In the genomic region with DNA sequence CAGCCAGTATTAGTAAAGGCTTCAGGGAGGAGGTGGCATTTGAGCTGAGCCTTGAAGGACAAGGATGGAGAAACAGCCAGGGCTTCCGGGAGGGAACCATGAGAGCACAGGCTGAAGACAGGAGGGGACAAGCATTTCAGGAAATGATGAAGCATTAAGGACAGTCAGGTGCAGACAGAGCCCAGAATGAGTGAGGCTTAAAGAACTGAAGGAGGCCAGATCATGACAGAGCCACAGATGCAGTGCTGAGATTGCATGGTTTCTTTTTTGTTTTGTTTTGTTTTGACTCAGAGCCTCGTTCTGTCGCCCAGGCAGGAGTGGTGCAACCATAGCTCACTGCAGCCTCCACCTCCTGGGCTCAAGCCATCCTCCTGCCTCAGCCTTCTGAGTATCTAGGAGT, we compare ENCODE assay signal across 16 cellular contexts.
DNase-seq lines count a peak whose midpoint lies in the region; ATAC-seq and TF ChIP-seq lines count a peak whose summit lies in the region.
"Had no signal": no experiment of that assay in that cellular context is flagged by ENCODE, and none has a peak within 500 bp of the region (broad histone marks: within the 10 kb centered on the region; RNA-seq: fewer than 3 reads in every experiment).

No MANE protein-coding gene starts in this region.

- H3F3A ChIP-seq in PC-3 (ENCODE audit: low read length, unreplicated experiment), result no peaks in the 10 kb centered on the region

- BruUV-seq in PC-3 (replicated peaks; lab: Mats Ljungman, UMichigan), result no TSS peak

- H3K4me1 ChIP-seq in PC-3 (ENCODE audit: insufficient read depth, low read length), result no peaks in the 10 kb centered on the region
- H3K4me1 ChIP-seq: A549 had no signal

- no peak overlapping the region for H3K27ac ChIP-seq in PC-3 (ENCODE audit: low read length)
- H3K27ac ChIP-seq: A549, ovary had no signal

- DNase-seq in EH (ENCODE audit: low read depth), result peak; percentile 11
- DNase-seq in DMS79 (lab: John Stamatoyannopoulos, UW), result no peak
- no peak for DNase-seq in NCI-H1694 treated with DMSO at 0.1 percent for 48 hours (lab: John Stamatoyannopoulos, UW)
- no peak for DNase-seq in PC-3
- DNase-seq in COLO668 (lab: John Stamatoyannopoulos, UW; ENCODE audit: unreplicated experiment), result no peak
- DNase-seq: activated CD4-positive, alpha-beta T cell treated with anti-CD3 and anti-CD28 coated beads, Interleukin-2, amount 50 U/mL, for 1 hour; activated gamma-delta T cell; caudate nucleus; Karpas-422; mesendoderm; NCI-H2171 treated with DMSO at 0.1 percent for 48 hours; ovary had no signal

- 0 out of 2 replicates have a peak, but pooled peaks cover 5% of the 10 kb centered on the region for H3K9me2 ChIP-seq in PC-3 (replicated peaks; ENCODE audit: low read length)

- H3K9me3 ChIP-seq in PC-3 (ENCODE audit: low read length), result no peaks in the 10 kb centered on the region
- H3K9me3 ChIP-seq: A549, ovary had no signal

- no peaks in the 10 kb centered on the region for H3K27me3 ChIP-seq in PC-3 (ENCODE audit: low read length)
- H3K27me3 ChIP-seq: ovary had no signal

- POLR2A ChIA-PET in PC-3 (lab: Charles Lee; ENCODE audit: unreplicated experiment), result no interaction called here

- no peak for TF ChIP-seq CTCF in PC-3 (conservative IDR thresholded peaks at IDR 0.05; ENCODE audit: low read depth, low read length)

- no peak overlapping the region for H3K4me3 ChIP-seq in PC-3 (ENCODE audit: low read length)
- H3K4me3 ChIP-seq: A549, ovary had no signal

- H3K9ac ChIP-seq in PC-3 (ENCODE audit: low read length), result no peak overlapping the region

- H2AFZ ChIP-seq in PC-3 (ENCODE audit: low read length), result no peak overlapping the region

- no peaks in the 10 kb centered on the region for H3K79me2 ChIP-seq in PC-3 (ENCODE audit: low read length)

- CTCF ChIA-PET in PC-3 (lab: Charles Lee), result no interaction called here

- H4K20me1 ChIP-seq in PC-3 (ENCODE audit: low read length), result no peaks in the 10 kb centered on the region

- no peak overlapping the region for H3K4me2 ChIP-seq in PC-3 (ENCODE audit: low read length)
- H3K4me2 ChIP-seq: A549 had no signal

- H3K36me3 ChIP-seq in PC-3 (ENCODE audit: low read depth, low read length), result no peaks in the 10 kb centered on the region
- H3K36me3 ChIP-seq: ovary had no signal

- intact Hi-C loops in PC-3 (cut with micrococcal nuclease), result no loop called here

- peak; percentile 82 for ATAC-seq in GM19035 (IDR thresholded peaks at IDR 0.05; ENCODE audit: unreplicated experiment)
- peak; percentile 81 for ATAC-seq in HG02759 (IDR thresholded peaks at IDR 0.05; ENCODE audit: unreplicated experiment)
- peak; percentile 88 for ATAC-seq in HG03558 (IDR thresholded peaks at IDR 0.05; ENCODE audit: extremely low read depth, unreplicated experiment)
- no peak for ATAC-seq in PC-3
- ATAC-seq: A549 had no signal
